ENCODE assay signal across 10 cellular contexts in the genomic region with DNA sequence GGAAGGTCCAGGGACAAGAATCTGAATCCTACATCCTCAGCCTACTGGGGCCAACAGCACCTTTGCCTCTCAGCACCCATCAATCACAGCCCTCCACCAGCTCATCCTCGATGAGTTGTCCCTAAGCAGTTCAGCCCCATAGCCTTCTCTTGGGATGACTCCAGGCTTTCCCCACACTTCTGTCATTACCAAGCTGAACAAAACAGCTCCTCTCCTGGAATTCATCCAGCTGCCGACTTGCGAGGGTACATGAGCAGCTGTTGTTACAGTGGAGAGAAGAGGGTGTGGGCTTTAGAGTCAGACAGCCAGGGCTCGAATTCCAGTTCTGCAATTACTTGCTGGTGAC.
DNase-seq lines count a peak whose midpoint lies in the region; TF ChIP-seq lines count a peak whose summit lies in the region.
"Had no signal": no experiment of that assay in that cellular context is flagged by ENCODE, and none has a peak within 500 bp of the region (broad histone marks: within the 10 kb centered on the region; RNA-seq: fewer than 3 reads in every experiment).

No MANE protein-coding gene starts in this region.

- DNase-seq in EH (ENCODE audit: low read depth) (peak; percentile 84), NCI-H524 (lab: John Stamatoyannopoulos, UW) (peak; percentile 32 to 73), epithelial cell of esophagus (ENCODE audit: low read depth) (peak; percentile 32), myocyte (ENCODE audit: low read depth) (peak; percentile 100), SKM-1 (lab: John Stamatoyannopoulos, UW; ENCODE audit: unreplicated experiment) (no peak), mucosa of gallbladder (ENCODE audit: low spot score) (no peak), SW480 (ENCODE audit: low spot score) (no peak), OCI-M1 (lab: John Stamatoyannopoulos, UW) (no peak)
- DNase-seq: immature natural killer cell; stimulated activated CD8-positive, alpha-beta memory T cell treated with anti-CD3 and anti-CD28 coated beads, Interleukin-4, amount 100 ng/mL, for 48 hours had no signal

- H3K4me3 ChIP-seq in epithelial cell of esophagus (ENCODE audit: low read length), result no peak overlapping the region

- no peak for TF ChIP-seq CTCF in epithelial cell of esophagus (IDR thresholded peaks at IDR 0.05; ENCODE audit: insufficient read depth, low read depth, low read length, missing control alignments)

Comparison
In these comparisons a context has a peak if more than half of its experiments do, and no peak if none do; other contexts are left out.
1. DNase-seq: peak in EH (single experiment), NCI-H524 (2 of 2), epithelial cell of esophagus (single experiment) and myocyte (single experiment); none in SKM-1 (single experiment), mucosa of gallbladder (single experiment), SW480 (single experiment) and OCI-M1 (single experiment).